In the genomic region with DNA sequence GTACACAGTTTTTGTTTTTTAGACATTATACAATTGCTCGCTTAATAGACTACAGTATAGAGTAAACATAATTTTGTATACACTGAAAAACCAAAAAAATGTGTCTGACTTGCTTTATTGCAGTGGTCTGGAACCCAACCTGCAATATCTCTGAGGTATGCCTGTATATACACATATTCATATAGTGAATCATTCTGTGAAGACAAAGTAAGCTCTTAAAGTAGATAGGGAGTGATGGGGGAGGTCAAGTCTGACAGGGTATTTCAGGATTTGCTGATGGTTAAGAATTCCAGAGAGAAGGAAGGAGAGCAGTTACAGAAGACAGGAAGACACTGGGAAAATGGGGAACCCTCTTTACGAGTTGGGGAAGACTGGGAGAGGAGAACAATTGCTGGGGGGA, we compare ENCODE assay signal across 22 cellular contexts.
DNase-seq lines count a peak whose midpoint lies in the region; ATAC-seq and TF ChIP-seq lines count a peak whose summit lies in the region.
"Had no signal": no experiment of that assay in that cellular context is flagged by ENCODE, and none has a peak within 500 bp of the region (broad histone marks: within the 10 kb centered on the region; RNA-seq: fewer than 3 reads in every experiment).

No MANE protein-coding gene starts in this region.

- dilution Hi-C loops in IMR-90 (cut with HindIII; ENCODE audit: low sequenced_read_pairs, unreplicated experiment): no loop called here

- POLR2A ChIA-PET in IMR-90 (lab: Charles Lee; ENCODE audit: unreplicated experiment): no interaction called here

- H3K14ac ChIP-seq in IMR-90 (replicated peaks; ENCODE audit: low read depth, low read length): peak overlapping the region; percentile 62; the same call in 1 of the 2 replicates

- H2BK15ac ChIP-seq in IMR-90 (ENCODE audit: low read depth, low read length): 0 out of 3 replicates have a peak overlapping the region, but pooled peaks have one; percentile 76

- TF ChIP-seq CTCF in IMR-90 (conservative IDR thresholded peaks at IDR 0.05; ENCODE audit: low read depth, low read length): no peak
- no peak for TF ChIP-seq CTCF in smooth muscle cell (IDR thresholded peaks at IDR 0.05; ENCODE audit: borderline replicate concordance, insufficient read depth, poor library complexity, severe bottlenecking)

- H3K56ac ChIP-seq in IMR-90 (ENCODE audit: extremely low read depth, insufficient read depth, low read length): peak overlapping the region; percentile 57; the same call in 1 of the 2 replicates

- no peak overlapping the region for H3K4me3 Mint-ChIP-seq in stimulated activated memory B cell treated with anti-CD40 and anti-IgM and Interleukin-4, amounts not matched to agents 10 μg/mL and 1 μg/mL and 100 μg/mL, for 72 hours
- H3K4me3 Mint-ChIP-seq: IgD-negative memory B cell had no signal

- H3K4me3 ChIP-seq in IMR-90 (ENCODE audit: insufficient read depth, low read depth, low read length): no peak overlapping the region
- no peak overlapping the region for H3K4me3 ChIP-seq in smooth muscle cell

- H3K27me3 ChIP-seq in IMR-90 (ENCODE audit: control insufficient read depth, insufficient read depth, low read length): no peaks in the 10 kb centered on the region
- no peaks in the 10 kb centered on the region for H3K27me3 ChIP-seq in smooth muscle cell (ENCODE audit: low read depth)
- H3K27me3 ChIP-seq: BE2C had no signal

- H3K36me3 Mint-ChIP-seq in stimulated activated memory B cell treated with anti-CD40 and anti-IgM and Interleukin-4, amounts not matched to agents 10 μg/mL and 1 μg/mL and 100 μg/mL, for 72 hours: no peaks in the 10 kb centered on the region
- H3K36me3 Mint-ChIP-seq: IgD-negative memory B cell had no signal

- H3K36me3 ChIP-seq in IMR-90 (ENCODE audit: control insufficient read depth, insufficient read depth, low read length) (no peaks in the 10 kb centered on the region), smooth muscle cell (ENCODE audit: low read depth) (no peaks in the 10 kb centered on the region)
- H3K36me3 ChIP-seq: BE2C had no signal

- H3K9me3 Mint-ChIP-seq in stimulated activated memory B cell treated with anti-CD40 and anti-IgM and Interleukin-4, amounts not matched to agents 10 μg/mL and 1 μg/mL and 100 μg/mL, for 72 hours: peaks cover 12% of the 10 kb centered on the region

- CTCF ChIA-PET in IMR-90 (lab: Yijun Ruan, JAX): no interaction called here

- 20% methylated on average over 1 of the region's 2 CpGs; no CpG with 5 or more reads in 1 of the 2 experiments for WGBS in IMR-90 (ENCODE audit: extremely low coverage in 2 of 2, insufficient read length in 1 of 2), 2 experiments
- 58% methylated on average over 2 of the region's 2 CpGs for WGBS in smooth muscle cell (ENCODE audit: low lambda C conversion rate)

- no peak for TF ChIP-seq RAD21 in IMR-90 (IDR thresholded peaks at IDR 0.05; ENCODE audit: low read length)

- peaks cover 9% of the 10 kb centered on the region for H3K4me1 Mint-ChIP-seq in stimulated activated memory B cell treated with anti-CD40 and anti-IgM and Interleukin-4, amounts not matched to agents 10 μg/mL and 1 μg/mL and 100 μg/mL, for 72 hours
- H3K4me1 Mint-ChIP-seq: IgD-negative memory B cell had no signal

- H3K9me3 ChIP-seq in IMR-90 (ENCODE audit: control insufficient read depth, insufficient read depth, low read length) (no peaks in the 10 kb centered on the region), smooth muscle cell (replicated peaks; ENCODE audit: low read depth) (no peaks in the 10 kb centered on the region)
- H3K9me3 ChIP-seq: BE2C had no signal

- peak overlapping the region; percentile 13; the same call in 1 of the 2 replicates for H3K23ac ChIP-seq in IMR-90 (ENCODE audit: low read depth, low read length)

- TF ChIP-seq POLR2A in IMR-90 (IDR thresholded peaks at IDR 0.05; ENCODE audit: low read depth, low read length): no peak

- DNase-seq in EL (peak; percentile 3), IMR-90 (peak; percentile 74), amniotic epithelial cell (ENCODE audit: low read depth) (peak; percentile 90), smooth muscle cell (lab: John Stamatoyannopoulos, UW; ENCODE audit: unreplicated experiment) (no peak)
- DNase-seq: 8988T, ACHN, BE2C, Calu3, DMS79 treated with DMSO at 0.1 percent for 48 hours, NCI-H1048, NCI-H1417, NCI-H1694, NCI-H2029 treated with DMSO at 0.1 percent for 48 hours, NCI-H345, NCI-H524, NCI-H748 treated with DMSO at 0.1 percent for 48 hours, Right ventricle myocardium superior had no signal

- H3K27me3 Mint-ChIP-seq in stimulated activated memory B cell treated with anti-CD40 and anti-IgM and Interleukin-4, amounts not matched to agents 10 μg/mL and 1 μg/mL and 100 μg/mL, for 72 hours: no peaks in the 10 kb centered on the region
- H3K27me3 Mint-ChIP-seq: IgD-negative memory B cell had no signal

- ATAC-seq in IMR-90 (ENCODE audit: low read depth) (peak; percentile 27), HG02610 (IDR thresholded peaks at IDR 0.05; ENCODE audit: unreplicated experiment) (no peak), HG03378 (IDR thresholded peaks at IDR 0.05; ENCODE audit: unreplicated experiment) (no peak)
- no peak for ATAC-seq in stimulated activated memory B cell treated with anti-CD40 and anti-IgM and Interleukin-4, amounts not matched to agents 10 μg/mL and 1 μg/mL and 100 μg/mL, for 72 hours

- no peak overlapping the region for H2AFZ ChIP-seq in IMR-90 (replicated peaks; ENCODE audit: low read length, poor library complexity)
- H2AFZ ChIP-seq in smooth muscle cell (ENCODE audit: low read depth): no peak overlapping the region

- intact Hi-C loops in IMR-90 (cut with micrococcal nuclease): no loop called here

- H3K9ac ChIP-seq in IMR-90 (ENCODE audit: low read depth, low read length): no peak overlapping the region
- no peak overlapping the region for H3K9ac ChIP-seq in smooth muscle cell (ENCODE audit: low read depth)
- H3K9ac ChIP-seq: KMS-11 had no signal

- peak overlapping the region; percentile 84 for H2BK5ac ChIP-seq in IMR-90 (ENCODE audit: low read depth, low read length, poor library complexity, severe bottlenecking)

- H3K27ac Mint-ChIP-seq in stimulated activated memory B cell treated with anti-CD40 and anti-IgM and Interleukin-4, amounts not matched to agents 10 μg/mL and 1 μg/mL and 100 μg/mL, for 72 hours: no peak overlapping the region
- H3K27ac Mint-ChIP-seq: IgD-negative memory B cell had no signal

- H3K9me1 ChIP-seq in IMR-90 (ENCODE audit: insufficient read depth, low read length): peaks cover 10% of the 10 kb centered on the region

- peak overlapping the region; percentile 65 for H4K91ac ChIP-seq in IMR-90 (ENCODE audit: insufficient read depth, low read depth, low read length)

- H4K20me1 ChIP-seq in IMR-90 (ENCODE audit: insufficient read depth, low read length) (no peaks in the 10 kb centered on the region), smooth muscle cell (ENCODE audit: low read depth) (no peaks in the 10 kb centered on the region)

- peak overlapping the region; percentile 90 for H2BK120ac ChIP-seq in IMR-90 (ENCODE audit: low read depth, low read length)

- H3K79me1 ChIP-seq in IMR-90 (ENCODE audit: low read depth in 1 of 2, low read length in 2 of 2): no peaks in the 10 kb centered on the region

- H4K8ac ChIP-seq in IMR-90 (ENCODE audit: low read depth in 2 of 2, low read length in 2 of 2): peak overlapping the region in 1 of 2 experiments; percentile 80; a peak in 2 of 4 replicates

- BruUV-seq in IMR-90 (replicated peaks; lab: Mats Ljungman, UMichigan): no TSS peak

- H4K5ac ChIP-seq in IMR-90 (ENCODE audit: low read depth, low read length): peak overlapping the region; percentile 64; the same call in 1 of the 2 replicates

- H3K27ac ChIP-seq in IMR-90 (ENCODE audit: insufficient read depth, low read length) (no peak overlapping the region), smooth muscle cell (ENCODE audit: low read depth) (peak overlapping the region; percentile 61)
- H3K27ac ChIP-seq: KMS-11 had no signal

- peak overlapping the region; percentile 21; the same call in 1 of the 2 replicates for H3K4me2 ChIP-seq in IMR-90 (ENCODE audit: low read depth, low read length)
- peak overlapping the region; percentile 32 for H3K4me2 ChIP-seq in smooth muscle cell
- H3K4me2 ChIP-seq: KMS-11 had no signal

- H2BK20ac ChIP-seq in IMR-90 (ENCODE audit: low read depth, low read length): peak overlapping the region; percentile 96

- in situ Hi-C loops in IMR-90 (cut with MboI; ENCODE audit: low sequenced_read_pairs): no loop called here

- no peaks in the 10 kb centered on the region for H3F3A ChIP-seq in smooth muscle cell (ENCODE audit: low read depth)

- H3K4ac ChIP-seq in IMR-90 (ENCODE audit: low read depth, low read length): peak overlapping the region; percentile 83

- H2AK5ac ChIP-seq in IMR-90 (ENCODE audit: low read depth, low read length): no peak overlapping the region

- H3K79me2 ChIP-seq in smooth muscle cell (ENCODE audit: low read depth): no peaks in the 10 kb centered on the region

- no peak overlapping the region for H2AK9ac ChIP-seq in IMR-90 (replicated peaks; ENCODE audit: low read depth, low read length, poor library complexity)

- H3K18ac ChIP-seq in IMR-90 (ENCODE audit: low read depth, low read length): peak overlapping the region; percentile 95; the same call in 1 of the 2 replicates

- H3K4me1 ChIP-seq in IMR-90 (ENCODE audit: control insufficient read depth, insufficient read depth, low read length) (peaks cover 23% of the 10 kb centered on the region), smooth muscle cell (ENCODE audit: low read depth) (no peaks in the 10 kb centered on the region)
- H3K4me1 ChIP-seq: BE2C had no signal

TF ChIP-seq in IMR-90, 13 proteins besides CTCF, POLR2A, EP300 and RAD21 (continues in another document):
- TF ChIP-seq MAFK (IDR thresholded peaks at IDR 0.05; ENCODE audit: low read depth, low read length) (no peak; the same call in 1 of the 2 replicates), CEBPB (IDR thresholded peaks at IDR 0.05; ENCODE audit: low read depth, low read length) (no peak), SMC3 (IDR thresholded peaks at IDR 0.05; ENCODE audit: low read depth, low read length) (no peak), NFE2L2 (IDR thresholded peaks at IDR 0.05; ENCODE audit: low read depth, low read length) (no peak), MXI1 (IDR thresholded peaks at IDR 0.05; ENCODE audit: borderline replicate concordance, low read depth, low read length) (no peak), RFX5 (IDR thresholded peaks at IDR 0.05; ENCODE audit: low read depth, low read length) (no peak), BHLHE40 (IDR thresholded peaks at IDR 0.05; ENCODE audit: low read depth, low read length) (no peak), FOS (IDR thresholded peaks at IDR 0.05; ENCODE audit: low read depth, low read length) (no peak)
- TF ChIP-seq, protein P1, sequence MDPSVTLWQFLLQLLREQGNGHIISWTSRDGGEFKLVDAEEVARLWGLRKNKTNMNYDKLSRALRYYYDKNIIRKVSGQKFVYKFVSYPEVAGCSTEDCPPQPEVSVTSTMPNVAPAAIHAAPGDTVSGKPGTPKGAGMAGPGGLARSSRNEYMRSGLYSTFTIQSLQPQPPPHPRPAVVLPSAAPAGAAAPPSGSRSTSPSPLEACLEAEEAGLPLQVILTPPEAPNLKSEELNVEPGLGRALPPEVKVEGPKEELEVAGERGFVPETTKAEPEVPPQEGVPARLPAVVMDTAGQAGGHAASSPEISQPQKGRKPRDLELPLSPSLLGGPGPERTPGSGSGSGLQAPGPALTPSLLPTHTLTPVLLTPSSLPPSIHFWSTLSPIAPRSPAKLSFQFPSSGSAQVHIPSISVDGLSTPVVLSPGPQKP (IDR thresholded peaks at IDR 0.05; ENCODE audit: borderline replicate concordance, low read depth, low read length): no peak
